ENCODE assay signal across 2 cellular contexts in genomic region chr2:37944268-37944667, GRCh38.
TF ChIP-seq lines count a peak whose summit lies in the region.

No MANE protein-coding gene starts in this region.

TF ChIP-seq in HepG2, 621 proteins besides CTCF, POLR2A, EP300 and RAD21:
- no peak for TF ChIP-seq ATAD3A (CRISPR knock-in tag; IDR thresholded peaks at IDR 0.05)
- TF ChIP-seq ZFP90 (CRISPR knock-in tag; IDR thresholded peaks at IDR 0.05; ENCODE audit: borderline replicate concordance) = no peak
- TF ChIP-seq ZBTB40 (IDR thresholded peaks at IDR 0.05) = peak; percentile 12; the same call in 1 of the 2 replicates
- TF ChIP-seq ZBTB40 (CRISPR knock-in tag; IDR thresholded peaks at IDR 0.05) = no peak; the same call in 1 of the 2 replicates

TF ChIP-seq in GM12878, 131 proteins besides CTCF, POLR2A, EP300 and RAD21:
- TF ChIP-seq SREBF2 (IDR thresholded peaks at IDR 0.05; ENCODE audit: low read length) (no peak), IRF3 (IDR thresholded peaks at IDR 0.05) (no peak), ZBTB40 (IDR thresholded peaks at IDR 0.05; ENCODE audit: borderline replicate concordance) (peak; percentile 77)
